Comparison of ENCODE assay signal across 8 cellular contexts in the genomic region with DNA sequence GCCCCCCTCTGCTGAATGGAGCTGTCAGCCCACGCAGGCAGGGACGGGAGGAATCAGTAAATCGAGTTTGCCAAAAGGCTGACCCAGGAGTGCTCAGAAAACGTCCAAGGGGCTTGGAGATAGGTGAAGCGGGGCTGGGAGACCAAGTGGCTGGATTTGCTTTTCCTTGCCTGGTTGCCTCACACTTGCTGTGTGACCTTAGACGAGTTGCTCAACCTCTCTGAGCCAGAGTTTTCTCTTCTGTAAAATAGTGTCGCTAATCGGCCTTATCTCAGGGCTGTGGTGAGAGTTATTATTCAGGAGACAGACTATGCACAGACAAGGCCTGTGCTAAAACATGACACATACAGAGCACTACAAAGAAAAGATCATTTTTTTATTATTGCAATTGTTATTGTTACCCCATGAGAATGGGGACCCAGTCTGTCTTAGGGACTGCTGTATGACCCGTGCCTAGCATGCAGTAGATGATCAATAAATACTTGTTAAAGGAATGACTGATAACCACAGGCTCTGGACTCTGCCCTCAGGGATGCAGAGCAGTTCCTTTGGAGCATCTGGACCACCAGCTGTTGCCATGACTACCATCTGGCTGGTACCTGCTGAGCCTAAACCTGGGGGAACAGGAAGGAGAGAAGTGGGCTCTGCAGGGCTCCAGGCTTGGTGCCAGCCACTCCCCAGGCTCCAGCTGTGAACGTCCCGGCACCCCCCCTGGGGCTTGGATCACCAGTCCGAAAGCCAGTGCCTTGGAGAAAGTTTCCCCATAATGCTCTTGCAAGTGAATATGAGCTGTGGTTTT. TPM values are rescaled to one million over a fixed set of nuclear protein-coding genes. Genes with fewer than 3 reads are reported as not detected.
DNase-seq lines count a peak whose midpoint lies in the region; ATAC-seq and TF ChIP-seq lines count a peak whose summit lies in the region.

No MANE protein-coding gene starts in this region.

- H3K36me3 Mint-ChIP-seq in GM23338 (ENCODE audit: low read depth) (no peaks in the 10 kb centered on the region), endodermal cell (ENCODE audit: low read depth) (no peaks in the 10 kb centered on the region)

- TF ChIP-seq CTCF in GM23338 (conservative IDR thresholded peaks at IDR 0.05; ENCODE audit: low read depth in 2 of 2) (no peak), endodermal cell (conservative IDR thresholded peaks at IDR 0.05) (no peak), psoas muscle (IDR thresholded peaks at IDR 0.05) (no peak), GM13977 (IDR thresholded peaks at IDR 0.05; ENCODE audit: extremely low read depth, insufficient read depth, missing control alignments) (no peak)

- no peak overlapping the region for H3K27ac ChIP-seq in GM23338 (ENCODE audit: low read depth)
- no peak overlapping the region for H3K27ac ChIP-seq in endodermal cell (ENCODE audit: low read depth, low read length)
- no peak overlapping the region for H3K27ac ChIP-seq in psoas muscle

- H3K9me2 ChIP-seq in GM23338 (ENCODE audit: insufficient read depth): no peaks in the 10 kb centered on the region

- peaks cover 12% of the 10 kb centered on the region for H3K4me1 ChIP-seq in GM23338 (ENCODE audit: insufficient read depth)
- no peaks in the 10 kb centered on the region for H3K4me1 ChIP-seq in endodermal cell (ENCODE audit: control insufficient read depth, insufficient read depth, low read length)
- peaks cover 11% of the 10 kb centered on the region for H3K4me1 ChIP-seq in psoas muscle

- H3K9ac ChIP-seq in endodermal cell (ENCODE audit: extremely low read depth, low read length, poor library complexity, severe bottlenecking): no peak overlapping the region

- peak overlapping the region; percentile 76 for H3K4me3 Mint-ChIP-seq in GM23338
- H3K4me3 Mint-ChIP-seq in endodermal cell: peak overlapping the region; percentile 44

- H2AFZ ChIP-seq in GM23338: peak overlapping the region; percentile 94

- H4K20me1 ChIP-seq in GM23338 (replicated peaks; ENCODE audit: insufficient read depth): no peaks in the 10 kb centered on the region

- peaks cover 42% of the 10 kb centered on the region for H3K27me3 Mint-ChIP-seq in GM23338 (ENCODE audit: insufficient read depth, low read depth, poor library complexity)
- peaks cover 81% of the 10 kb centered on the region for H3K27me3 Mint-ChIP-seq in endodermal cell (ENCODE audit: insufficient read depth)

- no peaks in the 10 kb centered on the region for H3K79me2 ChIP-seq in GM23338 (replicated peaks; ENCODE audit: insufficient read depth)

- H3K27ac Mint-ChIP-seq in GM23338 (no peak overlapping the region), endodermal cell (no peak overlapping the region)

- H3K9me3 Mint-ChIP-seq in GM23338 (no peaks in the 10 kb centered on the region), endodermal cell (no peaks in the 10 kb centered on the region)

- no peaks in the 10 kb centered on the region for H3K9me3 ChIP-seq in endodermal cell (ENCODE audit: control insufficient read depth, low read length)
- H3K9me3 ChIP-seq in psoas muscle: no peaks in the 10 kb centered on the region

- intact Hi-C loops in psoas muscle (cut with DNase I): loop anchor here in 1 of 2 donors (1.0 to 5.0 kb wide), 2 partner anchors 66 to 122 kb away; partner anchors contain the start of gene RIMS4

- H3K4me2 ChIP-seq in GM23338: peak overlapping the region; percentile 96

- in situ Hi-C loops in GM13977 (cut with MboI; ENCODE audit: low pct_unique_long_range_greater_than_20kb, low sequenced_read_pairs, unreplicated experiment): no loop called here

- peak; percentile 52 for DNase-seq in GM23338 (ENCODE audit: low spot score)
- DNase-seq in NCI-H69 (lab: John Stamatoyannopoulos, UW): peak; percentile 94
- DNase-seq in endodermal cell: peak; percentile 74
- peak in 1 of 2 donors; percentile 50 for DNase-seq in psoas muscle
- no peak for DNase-seq in GM13977 (ENCODE audit: low spot score)
- no peak for DNase-seq in activated CD8-positive, alpha-beta memory T cell treated with anti-CD3 and anti-CD28 coated beads for 24 hours
- DNase-seq in GM03348 (ENCODE audit: low spot score): no peak

- WGBS in endodermal cell (ENCODE audit: insufficient coverage in 1 of 2, insufficient read length in 1 of 2), 2 experiments: 42 to 55% methylated on average over 4 to 12 of the region's 12 CpGs
- WGBS in psoas muscle, 3 donors: 31 to 34% (median 31%) methylated on average over 12 of the region's 12 CpGs

- H3K36me3 ChIP-seq in GM23338 (ENCODE audit: insufficient read depth): no peaks in the 10 kb centered on the region
- H3K36me3 ChIP-seq in endodermal cell (ENCODE audit: control insufficient read depth, insufficient read depth, low read length): no peaks in the 10 kb centered on the region
- H3K36me3 ChIP-seq in psoas muscle (ENCODE audit: insufficient read depth in 1 of 2, low read depth in 1 of 2): no peaks in the 10 kb centered on the region

- H3K27me3 ChIP-seq in GM23338 (ENCODE audit: insufficient read depth): peaks cover 25% of the 10 kb centered on the region
- peaks cover 51% of the 10 kb centered on the region for H3K27me3 ChIP-seq in endodermal cell (ENCODE audit: control insufficient read depth, insufficient read depth, low read length, poor library complexity, severe bottlenecking)
- H3K27me3 ChIP-seq in psoas muscle (ENCODE audit: insufficient read depth in 3 of 3, low read length in 2 of 3): peaks cover 0 to 37% (median 4%) of the 10 kb centered on the region in 3 donors

- H3K4me1 Mint-ChIP-seq in GM23338 (peaks cover 18% of the 10 kb centered on the region), endodermal cell (peaks cover 8% of the 10 kb centered on the region)

- peak; percentile 5; the same call in 2 of the 3 replicates for ATAC-seq in GM23338
- no peak for ATAC-seq in psoas muscle
- no peak for ATAC-seq in HG03520 (IDR thresholded peaks at IDR 0.05; ENCODE audit: unreplicated experiment)

- H3K4me3 ChIP-seq in GM23338 (peak overlapping the region; percentile 83), endodermal cell (ENCODE audit: low read length) (peak overlapping the region; percentile 46), psoas muscle (peak overlapping the region; percentile 72)

- peaks cover 22% of the 10 kb centered on the region for H3F3A ChIP-seq in GM23338 (replicated peaks; ENCODE audit: low read depth)

TF ChIP-seq in GM23338, 12 proteins besides CTCF, POLR2A, EP300 and RAD21:
- peak; percentile 16 for TF ChIP-seq EZH2 (IDR thresholded peaks at IDR 0.05; ENCODE audit: low read depth, unreplicated experiment)
- TF ChIP-seq, protein P1, sequence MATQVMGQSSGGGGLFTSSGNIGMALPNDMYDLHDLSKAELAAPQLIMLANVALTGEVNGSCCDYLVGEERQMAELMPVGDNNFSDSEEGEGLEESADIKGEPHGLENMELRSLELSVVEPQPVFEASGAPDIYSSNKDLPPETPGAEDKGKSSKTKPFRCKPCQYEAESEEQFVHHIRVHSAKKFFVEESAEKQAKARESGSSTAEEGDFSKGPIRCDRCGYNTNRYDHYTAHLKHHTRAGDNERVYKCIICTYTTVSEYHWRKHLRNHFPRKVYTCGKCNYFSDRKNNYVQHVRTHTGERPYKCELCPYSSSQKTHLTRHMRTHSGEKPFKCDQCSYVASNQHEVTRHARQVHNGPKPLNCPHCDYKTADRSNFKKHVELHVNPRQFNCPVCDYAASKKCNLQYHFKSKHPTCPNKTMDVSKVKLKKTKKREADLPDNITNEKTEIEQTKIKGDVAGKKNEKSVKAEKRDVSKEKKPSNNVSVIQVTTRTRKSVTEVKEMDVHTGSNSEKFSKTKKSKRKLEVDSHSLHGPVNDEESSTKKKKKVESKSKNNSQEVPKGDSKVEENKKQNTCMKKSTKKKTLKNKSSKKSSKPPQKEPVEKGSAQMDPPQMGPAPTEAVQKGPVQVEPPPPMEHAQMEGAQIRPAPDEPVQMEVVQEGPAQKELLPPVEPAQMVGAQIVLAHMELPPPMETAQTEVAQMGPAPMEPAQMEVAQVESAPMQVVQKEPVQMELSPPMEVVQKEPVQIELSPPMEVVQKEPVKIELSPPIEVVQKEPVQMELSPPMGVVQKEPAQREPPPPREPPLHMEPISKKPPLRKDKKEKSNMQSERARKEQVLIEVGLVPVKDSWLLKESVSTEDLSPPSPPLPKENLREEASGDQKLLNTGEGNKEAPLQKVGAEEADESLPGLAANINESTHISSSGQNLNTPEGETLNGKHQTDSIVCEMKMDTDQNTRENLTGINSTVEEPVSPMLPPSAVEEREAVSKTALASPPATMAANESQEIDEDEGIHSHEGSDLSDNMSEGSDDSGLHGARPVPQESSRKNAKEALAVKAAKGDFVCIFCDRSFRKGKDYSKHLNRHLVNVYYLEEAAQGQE (IDR thresholded peaks at IDR 0.05; ENCODE audit: unreplicated experiment): no peak
- TF ChIP-seq EZH2phosphoT487 (IDR thresholded peaks at IDR 0.05; ENCODE audit: unreplicated experiment): no peak

RNA-seq across cellular contexts. Expression of gene KCNK15, which starts 0.9 kb away (rescaled TPM):
- 0.19 and 0.63 TPM in 2 replicates for total RNA-seq in GM23338 (2014; rRNA removed; shearing (Covaris generic))
- 3.3 and 4.3 TPM in 2 replicates for polyA plus RNA-seq in GM23338 (2016; fragmentation: Nextera tagmentation; extraction: Ambion mirVana)
- total RNA-seq in endodermal cell: under 1 TPM; 0.15 to 0.22 TPM
- polyA plus RNA-seq in endodermal cell (2013, experiment 1 of 2): 0.07 TPM
- not detected for polyA plus RNA-seq in endodermal cell (2013, experiment 2 of 2)
- under 1 TPM; 0.11 to 0.79 (median 0.32) TPM for total RNA-seq in psoas muscle
- polyA plus RNA-seq in psoas muscle: under 1 TPM in 2 of 3 donors, not detected in 1; 0.08 to 0.23 TPM

RNA-seq across cellular contexts. Expression of gene CCN5, which starts 31.4 kb away (rescaled TPM):
- not detected in 2 replicates for total RNA-seq in GM23338 (2014; rRNA removed; shearing (Covaris generic))
- polyA plus RNA-seq in GM23338 (2016; fragmentation: Nextera tagmentation; extraction: Ambion mirVana): not detected in 2 replicates
- not detected for total RNA-seq in endodermal cell
- polyA plus RNA-seq in endodermal cell (2013, experiment 1 of 2): not detected
- polyA plus RNA-seq in endodermal cell (2013, experiment 2 of 2): not detected
- total RNA-seq in psoas muscle: 10 to 100 TPM in 2 of 4 donors, 1 to 10 TPM in 2; 4.2 to 20.9 (median 9.9) TPM
- 10 to 100 TPM in 1 of 3 donors, 1 to 10 TPM in 2; 3.3 to 14.8 (median 5.1) TPM for polyA plus RNA-seq in psoas muscle

Comparison
In these comparisons a context has a peak if more than half of its experiments do, and no peak if none do; other contexts are left out.
1. DNase-seq: peak in GM23338 (single experiment), NCI-H69 (single experiment) and endodermal cell (single experiment); none in GM13977 (single experiment), activated CD8-positive, alpha-beta memory T cell treated with anti-CD3 and anti-CD28 coated beads for 24 hours (single experiment) and GM03348 (single experiment).
2. Peak in every context shown above with its lines, with median percentiles within 50 percentile points of each other: H3K4me3 ChIP-seq.